In the genomic region with DNA sequence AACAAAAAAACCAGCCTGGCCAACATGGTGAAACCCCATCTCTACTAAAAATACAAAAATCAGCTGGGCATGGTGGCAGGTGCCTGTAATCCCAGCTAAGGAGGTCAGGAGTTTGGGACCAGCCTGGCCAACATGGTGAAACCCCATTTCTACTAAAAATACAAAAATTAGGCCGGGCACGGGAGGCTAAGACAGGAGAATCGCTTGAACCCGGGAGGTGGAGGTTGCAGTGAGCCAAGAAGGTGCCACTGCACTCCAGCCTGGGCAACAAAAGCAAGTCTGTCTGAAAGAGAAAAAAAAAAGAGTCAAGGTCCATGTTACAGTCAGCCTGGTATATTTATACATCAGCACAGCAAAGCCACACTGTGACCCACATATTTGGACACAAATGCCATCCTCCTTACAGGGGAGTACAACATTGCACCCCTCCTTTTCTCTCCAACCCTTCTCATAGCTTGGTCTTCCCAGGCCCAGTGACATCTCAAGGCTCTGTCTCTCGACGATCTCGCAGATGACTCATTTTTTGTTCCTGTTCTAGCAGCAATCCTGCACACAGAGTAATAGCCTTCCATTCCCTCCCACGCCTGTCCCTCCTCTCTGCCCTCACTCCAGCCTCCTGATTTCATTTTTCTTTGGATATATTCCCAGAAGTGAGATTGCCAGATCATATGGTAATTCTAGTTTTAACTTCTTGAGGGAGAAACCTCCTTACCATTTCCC, we compare ENCODE assay signal across 11 cellular contexts.
DNase-seq lines count a peak whose midpoint lies in the region; TF ChIP-seq lines count a peak whose summit lies in the region.
"Had no signal": no experiment of that assay in that cellular context is flagged by ENCODE, and none has a peak within 500 bp of the region (broad histone marks: within the 10 kb centered on the region; RNA-seq: fewer than 3 reads in every experiment).

No MANE protein-coding gene starts in this region.

- H3K4me1 Mint-ChIP-seq in nephron, result peaks cover 40% of the 10 kb centered on the region

- H3K9me3 Mint-ChIP-seq in nephron, result no peaks in the 10 kb centered on the region

- no peak for TF ChIP-seq CTCF in AG09309 (IDR thresholded peaks at IDR 0.05; ENCODE audit: control insufficient read depth, insufficient read depth, low read depth, low read length, missing control alignments)
- TF ChIP-seq CTCF in nephron (IDR thresholded peaks at IDR 0.05; ENCODE audit: unreplicated experiment in 3 of 3), result no peak

- peaks cover 9% of the 10 kb centered on the region for H3K27me3 Mint-ChIP-seq in nephron (ENCODE audit: low read depth)

- peak overlapping the region; percentile 20 for H3K27ac ChIP-seq in duodenal mucosa (ENCODE audit: low read depth, low read length)

- peaks cover 0 to 8% of the 10 kb centered on the region in 2 donors for H3K27me3 ChIP-seq in duodenal mucosa (ENCODE audit: control insufficient read depth in 1 of 2, insufficient read depth in 2 of 2, low read length in 2 of 2)

- peaks cover 0 to 2% of the 10 kb centered on the region in 2 donors for H3K9me3 ChIP-seq in duodenal mucosa (ENCODE audit: control insufficient read depth in 1 of 2, low read length in 2 of 2)

- H3K27ac Mint-ChIP-seq in nephron, result peak overlapping the region; percentile 28 to 94 (median 91)
- H3K27ac Mint-ChIP-seq: activated naive CD8-positive, alpha-beta T cell had no signal

- H3K9ac ChIP-seq in duodenal mucosa (ENCODE audit: low read depth in 1 of 2, low read length in 2 of 2), result no peak overlapping the region

- peak; percentile 78 for DNase-seq in AG09309 (ENCODE audit: low read depth)
- peak; percentile 49 for DNase-seq in MV-4-11 (lab: John Stamatoyannopoulos, UW)
- no peak for DNase-seq in NCI-H146 (lab: John Stamatoyannopoulos, UW)
- no peak for DNase-seq in retina
- DNase-seq in epidermal melanocyte (ENCODE audit: insufficient read length, low spot score), result no peak
- DNase-seq in SHP77 (lab: John Stamatoyannopoulos, UW), result no peak
- DNase-seq: DMS79 treated with DMSO at 0.1 percent for 48 hours, NCI-H748 treated with DMSO at 0.1 percent for 48 hours had no signal

- H3K36me3 ChIP-seq in duodenal mucosa (ENCODE audit: control insufficient read depth in 1 of 2, insufficient read depth in 2 of 2, low read length in 2 of 2), result no peaks in the 10 kb centered on the region

- no peaks in the 10 kb centered on the region for H3K36me3 Mint-ChIP-seq in nephron (ENCODE audit: low read depth)
- H3K36me3 Mint-ChIP-seq: activated naive CD8-positive, alpha-beta T cell had no signal

- peak overlapping the region in 2 of 3 experiments; percentile 37 to 51 for H3K4me3 Mint-ChIP-seq in nephron
- H3K4me3 Mint-ChIP-seq: activated naive CD8-positive, alpha-beta T cell had no signal

- no peak overlapping the region for H3K4me3 ChIP-seq in AG09309 (ENCODE audit: control insufficient read depth, low read depth, low read length)
- no peak overlapping the region for H3K4me3 ChIP-seq in duodenal mucosa (ENCODE audit: low read depth in 1 of 2, low read length in 2 of 2)

- peaks cover 0 to 5% of the 10 kb centered on the region in 2 donors for H3K4me1 ChIP-seq in duodenal mucosa (ENCODE audit: control insufficient read depth in 1 of 2, insufficient read depth in 2 of 2, low read length in 2 of 2)

Comparison
In these comparisons a context has a peak if more than half of its experiments do, and no peak if none do; other contexts are left out.
1. DNase-seq: peak in AG09309 (single experiment) and MV-4-11 (single experiment); none in NCI-H146 (single experiment), retina (single experiment), epidermal melanocyte (single experiment) and SHP77 (0 of 2).